Comparison of ENCODE assay signal across 8 cellular contexts in genomic region chr18:37254256-37254880, GRCh38.
DNase-seq lines count a peak whose midpoint lies in the region; ATAC-seq and TF ChIP-seq lines count a peak whose summit lies in the region.

No MANE protein-coding gene starts in this region.

- H3K4ac ChIP-seq in H9 (ENCODE audit: low read depth, low read length) = no peak overlapping the region

- no peak overlapping the region for H3K27ac ChIP-seq in H9 (ENCODE audit: insufficient read length, low read depth, low read length)
- H3K27ac ChIP-seq in VCaP = peak overlapping the region; percentile 69; the same call in 1 of the 2 replicates
- no peak overlapping the region for H3K27ac ChIP-seq in right cardiac atrium (ENCODE audit: low read length)
- H3K27ac ChIP-seq in tibial nerve = no peak overlapping the region

- no peak overlapping the region for H3T11ph ChIP-seq in H9 (ENCODE audit: low read length)

- no peak overlapping the region for H2AK5ac ChIP-seq in H9 (ENCODE audit: insufficient read length, low read length)

- peaks cover 7% of the 10 kb centered on the region for H3K23me2 ChIP-seq in H9 (ENCODE audit: insufficient read length, low read depth, low read length, poor library complexity, severe bottlenecking)

- peaks cover 14 to 23% of the 10 kb centered on the region in 2 experiments for H3K4me1 Mint-ChIP-seq in H9

- H4K8ac ChIP-seq in H9 (replicated peaks; ENCODE audit: insufficient read length, low read depth, low read length) = no peak overlapping the region

- H3K9ac ChIP-seq in H9 (ENCODE audit: extremely low read depth, insufficient read length, low read length) (no peak overlapping the region), skeletal muscle satellite cell (ENCODE audit: low read depth, low read length) (no peak overlapping the region)

- intact Hi-C loops in right cardiac atrium (cut with DNase I) = no loop called here

- H3K4me3 Mint-ChIP-seq in H9 = peak overlapping the region; percentile 75 to 88

- no peaks in the 10 kb centered on the region for H4K20me1 ChIP-seq in H9 (ENCODE audit: control insufficient read depth, insufficient read depth, insufficient read length)

- H3K9me3 Mint-ChIP-seq in H9 = no peaks in the 10 kb centered on the region

- peaks cover 66% of the 10 kb centered on the region for H3K27me3 Mint-ChIP-seq in H9 (ENCODE audit: low read depth)

- no peaks in the 10 kb centered on the region for H3K79me1 ChIP-seq in H9 (ENCODE audit: insufficient read depth, low read depth, low read length, poor library complexity, severe bottlenecking)

- no peak overlapping the region for H3K56ac ChIP-seq in H9 (ENCODE audit: insufficient read length, low read depth, low read length)

- no peak for TF ChIP-seq POLR2A in tibial nerve (IDR thresholded peaks at IDR 0.05)

- no peak overlapping the region for H3K18ac ChIP-seq in H9 (ENCODE audit: insufficient read length, low read depth, low read length)

- TF ChIP-seq CTCF in H9 (conservative IDR thresholded peaks at IDR 0.05) (no peak), VCaP (conservative IDR thresholded peaks at IDR 0.05) (no peak), tibial nerve (IDR thresholded peaks at IDR 0.05) (no peak)

- no peak for TF ChIP-seq EP300 in tibial nerve (IDR thresholded peaks at IDR 0.05)

- H3K27me3 ChIP-seq in H9 (ENCODE audit: insufficient read depth, low read length) (peaks cover 12% of the 10 kb centered on the region), right cardiac atrium (ENCODE audit: control insufficient read depth, insufficient read depth) (no peaks in the 10 kb centered on the region), skeletal muscle satellite cell (ENCODE audit: control insufficient read depth, insufficient read depth, low read length) (peaks cover 76% of the 10 kb centered on the region), tibial nerve (peaks cover 0 to 69% of the 10 kb centered on the region in 2 donors)

- peak; percentile 31 to 45 for ATAC-seq in right cardiac atrium

- no peak overlapping the region for H2BK20ac ChIP-seq in H9 (ENCODE audit: low read depth, low read length, poor library complexity, severe bottlenecking)

- H3K36me3 ChIP-seq in skeletal muscle satellite cell (ENCODE audit: insufficient read depth, low read length) (no peaks in the 10 kb centered on the region), tibial nerve (no peaks in the 10 kb centered on the region)

- no peak overlapping the region for H2AFZ ChIP-seq in H9 (ENCODE audit: low read length)

- H3K27ac Mint-ChIP-seq in H9 = no peak overlapping the region; a peak in 1 of 7 replicates

- no peak overlapping the region for H3K23ac ChIP-seq in H9 (ENCODE audit: insufficient read length, low read depth, low read length)

- H3K4me3 ChIP-seq in right cardiac atrium (ENCODE audit: low read length) = peak overlapping the region; percentile 58
- peak overlapping the region; percentile 39 for H3K4me3 ChIP-seq in skeletal muscle satellite cell (ENCODE audit: low read length)
- H3K4me3 ChIP-seq in tibial nerve = peak overlapping the region in 2 of 4 donors; percentile 21 to 50

- H4K5ac ChIP-seq in H9 (ENCODE audit: insufficient read length, low read depth, low read length) = no peak overlapping the region

- H2BK5ac ChIP-seq in H9 (ENCODE audit: insufficient read length, low read length) = no peak overlapping the region

- H3K9me3 ChIP-seq in H9 (ENCODE audit: control insufficient read depth, low read depth, low read length) (no peaks in the 10 kb centered on the region), right cardiac atrium (ENCODE audit: control insufficient read depth, low read length) (no peaks in the 10 kb centered on the region), skeletal muscle satellite cell (replicated peaks; ENCODE audit: low read length) (no peaks in the 10 kb centered on the region), tibial nerve (no peaks in the 10 kb centered on the region)

- peaks cover 0 to 2% (median 0%) of the 10 kb centered on the region in 3 experiments; a peak in 1 of 7 replicates for H3K36me3 Mint-ChIP-seq in H9 (ENCODE audit: insufficient read depth in 1 of 3, low read depth in 3 of 3)

- H3K4me2 ChIP-seq in H9 (ENCODE audit: insufficient read depth, insufficient read length, low read length) (peak overlapping the region; percentile 53), skeletal muscle satellite cell (ENCODE audit: low read length) (peak overlapping the region; percentile 56)

- no peak overlapping the region for H2BK15ac ChIP-seq in H9 (ENCODE audit: low read depth, low read length)

- DNase-seq in H9 = no peak
- DNase-seq in right cardiac atrium = no peak
- no peak for DNase-seq in T-helper 9 cell
- DNase-seq in NCI-H526 treated with DMSO at 0.1 percent for 48 hours (lab: John Stamatoyannopoulos, UW) = no peak
- DNase-seq in tibial nerve (ENCODE audit: low spot score in 2 of 2) = no peak
- no peak for DNase-seq in stimulated activated CD8-positive, alpha-beta memory T cell treated with anti-CD3 and anti-CD28 coated beads, Interleukin-4, amount 100 ng/mL, for 48 hours

- no peak overlapping the region for H2BK12ac ChIP-seq in H9 (ENCODE audit: insufficient read length, low read depth, low read length)

- H3K4me1 ChIP-seq in H9 (ENCODE audit: insufficient read depth, low read length) (peaks cover 5% of the 10 kb centered on the region; the same call in 1 of the 2 replicates), right cardiac atrium (ENCODE audit: control insufficient read depth, insufficient read depth, low read length) (no peaks in the 10 kb centered on the region), skeletal muscle satellite cell (ENCODE audit: control insufficient read depth, insufficient read depth, low read length) (no peaks in the 10 kb centered on the region), tibial nerve (peaks cover 0 to 14% (median 5%) of the 10 kb centered on the region in 4 donors)

- H2BK120ac ChIP-seq in H9 (ENCODE audit: low read depth, low read length, poor library complexity, severe bottlenecking) = no peak overlapping the region

- H3K79me2 ChIP-seq in H9 (ENCODE audit: insufficient read depth, low read length) = no peaks in the 10 kb centered on the region

- WGBS in H9 (ENCODE audit: extremely low coverage, insufficient read length, low lambda C conversion rate) = no CpG with 5 or more reads among the region's 49 CpGs
- 10% methylated on average over 48 of the region's 49 CpGs for WGBS in right cardiac atrium
- WGBS in tibial nerve, 2 donors = 0 to 11% methylated on average over 7 to 43 of the region's 49 CpGs

- no peak overlapping the region for H3K14ac ChIP-seq in H9 (ENCODE audit: insufficient read depth, low read length)

- H4K91ac ChIP-seq in H9 (ENCODE audit: insufficient read length, low read depth, low read length) = no peak overlapping the region
